19 cellular contexts compared by ENCODE assay signal in genomic region chr10:124959564-124959963, GRCh38.
"Had no signal": no experiment of that assay in that cellular context is flagged by ENCODE, and none has a peak within 500 bp of the region (broad histone marks: within the 10 kb centered on the region; RNA-seq: fewer than 3 reads in every experiment).

No MANE protein-coding gene starts in this region.

- H3K36me3 ChIP-seq: uterus had no signal

- H3K9me3 ChIP-seq: uterus had no signal

- H2AFZ ChIP-seq: hepatocyte had no signal

- H3K4me3 ChIP-seq: dorsolateral prefrontal cortex, hepatocyte, lung, uterus had no signal

- H3K27ac Mint-ChIP-seq: stimulated activated naive B cell treated with anti-CD40 and anti-IgM and Interleukin-4, amounts not matched to agents 10 μg/mL and 1 μg/mL and 100 μg/mL, for 72 hours; type B pancreatic cell had no signal

- H3K27ac ChIP-seq: dorsolateral prefrontal cortex, hepatocyte, uterus had no signal

- H3K4me3 Mint-ChIP-seq: naive B cell; stimulated activated naive B cell treated with anti-CD40 and anti-IgM and Interleukin-4, amounts not matched to agents 10 μg/mL and 1 μg/mL and 100 μg/mL, for 72 hours; type B pancreatic cell had no signal

- H3K4me2 ChIP-seq: hepatocyte had no signal

- H3K27me3 Mint-ChIP-seq: naive B cell; stimulated activated naive B cell treated with anti-CD40 and anti-IgM and Interleukin-4, amounts not matched to agents 10 μg/mL and 1 μg/mL and 100 μg/mL, for 72 hours; type B pancreatic cell had no signal

- H3K9me3 Mint-ChIP-seq: naive B cell; stimulated activated naive B cell treated with anti-CD40 and anti-IgM and Interleukin-4, amounts not matched to agents 10 μg/mL and 1 μg/mL and 100 μg/mL, for 72 hours; type B pancreatic cell had no signal

- ATAC-seq: left colon; left ventricle myocardium superior; sciatic nerve; stimulated activated naive B cell treated with anti-CD40 and anti-IgM and Interleukin-4, amounts not matched to agents 10 μg/mL and 1 μg/mL and 100 μg/mL, for 72 hours had no signal

- H3K36me3 Mint-ChIP-seq: naive B cell had no signal

- DNase-seq: cortex of kidney; dorsolateral prefrontal cortex; effector CD8-positive, alpha-beta T cell; foreskin melanocyte; head of caudate nucleus; kidney; left colon; left ventricle myocardium superior; mesendoderm; naive B cell; posterior cingulate gyrus; stimulated activated CD4-positive, alpha-beta T cell treated with anti-CD3 and anti-CD28 coated beads, Interleukin-2, amount 100 ng/mL, for 24 hours; stimulated activated CD4-positive, alpha-beta T cell treated with anti-CD3 and anti-CD28 coated beads, Interleukin-4, amount 100 ng/mL, for 4 hours; stimulated activated naive B cell treated with anti-CD40 and anti-IgM and Interleukin-4, amounts not matched to agents 10 μg/mL and 1 μg/mL and 100 μg/mL, for 72 hours; uterus had no signal

- H3K27me3 ChIP-seq: dorsolateral prefrontal cortex, hepatocyte, uterus had no signal
